ENCODE assay signal across 8 cellular contexts in genomic region chr11:103110406-103110805, GRCh38. TPM values are rescaled to one million over a fixed set of nuclear protein-coding genes. Genes with fewer than 3 reads are reported as not detected.
DNase-seq lines count a peak whose midpoint lies in the region; ATAC-seq, FAIRE-seq and TF ChIP-seq lines count a peak whose summit lies in the region.

No MANE protein-coding gene starts in this region.

- H3K36me3 ChIP-seq in esophagus muscularis mucosa = no peaks in the 10 kb centered on the region
- H3K36me3 ChIP-seq in trophoblast cell (ENCODE audit: control insufficient read depth in 1 of 2, insufficient read depth in 2 of 2, low read length in 2 of 2) = no peaks in the 10 kb centered on the region
- no peaks in the 10 kb centered on the region for H3K36me3 ChIP-seq in kidney (ENCODE audit: control insufficient read depth in 1 of 2, insufficient read depth in 2 of 2, low read length in 2 of 2)

- H3K79me2 ChIP-seq in trophoblast cell (ENCODE audit: control insufficient read depth, insufficient read depth, low read length, poor library complexity) = no peaks in the 10 kb centered on the region

- H3K4ac ChIP-seq in trophoblast cell (ENCODE audit: low read depth, low read length) = no peak overlapping the region

- H3K4me1 ChIP-seq in esophagus muscularis mucosa (peaks cover 7 to 27% (median 17%) of the 10 kb centered on the region in 4 donors), trophoblast cell (ENCODE audit: control insufficient read depth in 1 of 2, insufficient read depth in 2 of 2, low read length in 2 of 2) (peaks cover 2 to 6% of the 10 kb centered on the region in 2 experiments), kidney (ENCODE audit: control insufficient read depth in 1 of 2, insufficient read depth in 1 of 2, low read depth in 1 of 2, low read length in 2 of 2) (no peaks in the 10 kb centered on the region)

- H2BK120ac ChIP-seq in trophoblast cell (ENCODE audit: insufficient read depth, low read length, poor library complexity) = no peak overlapping the region

- no peak overlapping the region for H4K8ac ChIP-seq in trophoblast cell (ENCODE audit: low read depth, low read length)

- intact Hi-C loops in esophagus muscularis mucosa (cut with DNase I) = no loop called here
- intact Hi-C loops in kidney (cut with DNase I) = no loop called here

- no peak overlapping the region for H3K4me2 ChIP-seq in trophoblast cell (ENCODE audit: low read length)

- DNase-seq in EH (ENCODE audit: low read depth) (peak; percentile 54), OCI-M1 (lab: John Stamatoyannopoulos, UW) (peak; percentile 7), esophagus muscularis mucosa (ENCODE audit: extremely low spot score) (no peak), trophoblast cell (peak; percentile 7 to 42), activated gamma-delta T cell treated with Interleukin-2 at 50 U/mL for 16 hours (no peak), kidney (no peak)

- ATAC-seq in HG03378 (IDR thresholded peaks at IDR 0.05; ENCODE audit: unreplicated experiment) = no peak
- ATAC-seq in GM18868 (IDR thresholded peaks at IDR 0.05; ENCODE audit: unreplicated experiment) = no peak

- H2BK5ac ChIP-seq in trophoblast cell (ENCODE audit: low read depth, low read length, poor library complexity) = no peak overlapping the region

- H2AFZ ChIP-seq in trophoblast cell (ENCODE audit: insufficient read depth, low read length, poor library complexity) = no peak overlapping the region

- TF ChIP-seq CTCF in esophagus muscularis mucosa (IDR thresholded peaks at IDR 0.05) = no peak
- TF ChIP-seq CTCF in kidney (IDR thresholded peaks at IDR 0.05; ENCODE audit: borderline replicate concordance, extremely low read depth, insufficient read depth) = no peak

- H3K79me1 ChIP-seq in trophoblast cell (ENCODE audit: low read length) = no peaks in the 10 kb centered on the region

- no peaks in the 10 kb centered on the region for H3K9me3 ChIP-seq in esophagus muscularis mucosa
- no peaks in the 10 kb centered on the region for H3K9me3 ChIP-seq in trophoblast cell (ENCODE audit: insufficient read depth, low read depth, low read length)
- H3K9me3 ChIP-seq in kidney (ENCODE audit: control insufficient read depth in 1 of 2, low read length in 2 of 2) = no peaks in the 10 kb centered on the region

- no peak overlapping the region for H3K14ac ChIP-seq in trophoblast cell (ENCODE audit: low read length)

- H3K23ac ChIP-seq in trophoblast cell (ENCODE audit: low read length) = no peak overlapping the region

- H4K12ac ChIP-seq in trophoblast cell (ENCODE audit: low read depth, low read length) = no peak overlapping the region

- H2BK12ac ChIP-seq in trophoblast cell (ENCODE audit: low read length) = no peak overlapping the region

- no peak overlapping the region for H4K91ac ChIP-seq in trophoblast cell (ENCODE audit: low read depth, low read length)

- H3K27me3 ChIP-seq in esophagus muscularis mucosa (no peaks in the 10 kb centered on the region), trophoblast cell (ENCODE audit: insufficient read depth, low read length) (no peaks in the 10 kb centered on the region)

- H3K18ac ChIP-seq in trophoblast cell (ENCODE audit: low read length) = no peak overlapping the region

- no peak for FAIRE-seq in kidney (lab: Jason Lieb, UNC)

- no peak for TF ChIP-seq EP300 in esophagus muscularis mucosa (IDR thresholded peaks at IDR 0.05)

- no peak overlapping the region for H2AK5ac ChIP-seq in trophoblast cell (ENCODE audit: low read length)

- peak overlapping the region; percentile 68 to 80 (median 72) for H3K4me3 ChIP-seq in esophagus muscularis mucosa
- no peak overlapping the region for H3K4me3 ChIP-seq in trophoblast cell (ENCODE audit: low read depth, low read length)
- H3K4me3 ChIP-seq in kidney (ENCODE audit: low read length in 2 of 2) = no peak overlapping the region

- H3K9ac ChIP-seq in trophoblast cell (ENCODE audit: low read length) (no peak overlapping the region), kidney (ENCODE audit: low read length in 2 of 2) (no peak overlapping the region)

- no peak overlapping the region for H3K27ac ChIP-seq in esophagus muscularis mucosa (replicated peaks in 1 of 4)
- no peak overlapping the region for H3K27ac ChIP-seq in trophoblast cell (ENCODE audit: low read depth, low read length)
- no peak overlapping the region for H3K27ac ChIP-seq in kidney (ENCODE audit: low read depth in 2 of 2, low read length in 2 of 2)

- no peak for TF ChIP-seq POLR2A in esophagus muscularis mucosa (IDR thresholded peaks at IDR 0.05; ENCODE audit: low read depth)

RNA-seq across cellular contexts. Expression of gene DYNC2H1, which starts 1.2 kb away (rescaled TPM):
- total RNA-seq in esophagus muscularis mucosa (10 to 100 TPM in 3 of 4 donors, 1 to 10 TPM in 1; 9.2 to 14.5 (median 12.5) TPM), kidney (30.9 TPM)
- polyA plus RNA-seq in trophoblast cell (2013) = 1.4 TPM in 2 replicates
- 13.5 TPM for polyA plus RNA-seq in kidney (ENCODE audit: insufficient read depth, low read depth, low replicate concordance)

RNA-seq across cellular contexts. Expression of gene DCUN1D5, which starts 18.4 kb away (rescaled TPM):
- total RNA-seq in esophagus muscularis mucosa = 10 to 100 TPM; 37.0 to 48.9 (median 42.6) TPM
- 69.1 and 71.9 TPM in 2 replicates for polyA plus RNA-seq in trophoblast cell (2013)
- total RNA-seq in kidney = 17.1 TPM
- polyA plus RNA-seq in kidney (ENCODE audit: insufficient read depth, low read depth, low replicate concordance) = 17.4 TPM

Comparison
In these comparisons a context has a peak if more than half of its experiments do, and no peak if none do; other contexts are left out.
1. DNase-seq: peak in EH (single experiment), OCI-M1 (single experiment) and trophoblast cell (2 of 2); none in esophagus muscularis mucosa (single experiment), activated gamma-delta T cell treated with Interleukin-2 at 50 U/mL for 16 hours (single experiment) and kidney (single experiment).
2. H3K4me3 ChIP-seq: peak in esophagus muscularis mucosa (4 of 4); none in trophoblast cell (single experiment) and kidney (0 of 2).